In the genomic region with DNA sequence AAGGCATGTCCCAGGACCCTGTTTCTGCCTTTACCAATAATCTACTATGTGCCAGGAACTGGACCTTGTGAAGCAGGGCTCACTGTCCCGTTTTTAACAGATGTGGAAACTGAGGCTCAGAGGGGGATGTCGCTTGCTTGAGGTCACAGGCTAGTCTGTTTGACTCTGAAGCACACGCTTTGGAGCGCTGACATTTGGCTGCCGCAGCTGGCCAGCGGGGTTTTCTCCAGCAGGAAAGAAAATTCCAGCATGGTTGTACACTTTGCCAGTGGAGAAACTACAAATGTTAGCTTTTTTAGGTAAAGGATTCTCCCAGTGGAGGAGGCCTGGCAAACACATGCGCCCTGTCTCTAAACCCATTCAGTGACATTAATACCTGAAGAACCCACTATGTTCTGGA, we compare ENCODE assay signal across 15 cellular contexts. TPM values are rescaled to one million over a fixed set of nuclear protein-coding genes. Genes with fewer than 3 reads are reported as not detected.
A peak's percentile ranks its signal among the peaks of the same experiment; 100 is the strongest.
DNase-seq lines count a peak whose midpoint lies in the region; ATAC-seq, FAIRE-seq and TF ChIP-seq lines count a peak whose summit lies in the region.
"Had no signal": no experiment of that assay in that cellular context is flagged by ENCODE, and none has a peak within 500 bp of the region (broad histone marks: within the 10 kb centered on the region; RNA-seq: fewer than 3 reads in every experiment).

No MANE protein-coding gene starts in this region.

- peaks cover 24% of the 10 kb centered on the region for H3K27me3 Mint-ChIP-seq in activated CD8-positive, alpha-beta memory T cell treated with anti-CD3 and anti-CD28 coated beads, Interleukin-2, amount 10 ng/mL, durations not matched to agents 7 days and 5 days
- peaks cover 30% of the 10 kb centered on the region for H3K27me3 Mint-ChIP-seq in activated naive CD4-positive, alpha-beta T cell treated with anti-CD3 and anti-CD28 coated beads, Interleukin-2, amount 10 ng/mL, durations not matched to agents 7 days and 5 days

- no peak overlapping the region for H2BK15ac ChIP-seq in H1 (ENCODE audit: low read length)

- DNase-seq in AG04450 (ENCODE audit: low read depth, low spot score) = no peak
- DNase-seq in H1 (ENCODE audit: low read depth in 1 of 2, low spot score in 2 of 2) = no peak
- DNase-seq in medulla oblongata (ENCODE audit: extremely low spot score) = peak; percentile 57
- no peak for DNase-seq in H4 (ENCODE audit: low spot score)
- DNase-seq in activated CD8-positive, alpha-beta memory T cell treated with anti-CD3 and anti-CD28 coated beads, Interleukin-2, amount 10 ng/mL, durations not matched to agents 7 days and 5 days = no peak
- DNase-seq in activated naive CD4-positive, alpha-beta T cell treated with anti-CD3 and anti-CD28 coated beads, Interleukin-2, amount 10 ng/mL, durations not matched to agents 7 days and 5 days = no peak
- DNase-seq in NCI-H1105 treated with DMSO at 0.1 percent for 48 hours (lab: John Stamatoyannopoulos, UW) = no peak
- DNase-seq: activated CD4-positive, alpha-beta T cell treated with anti-CD3 and anti-CD28 coated beads for 36 hours; activated naive CD8-positive, alpha-beta T cell treated with anti-CD3 and anti-CD28 coated beads, Interleukin-2, amount 50 U/mL, for 24 hours; KBM-7; NCI-H1436 treated with DMSO at 0.1 percent for 48 hours; NCI-H510A treated with DMSO at 0.1 percent for 48 hours had no signal

- no peak overlapping the region for H3K56ac ChIP-seq in H1 (replicated peaks; ENCODE audit: insufficient read length, low read depth, low read length)

- H3K27me3 ChIP-seq in AG04450 (ENCODE audit: control insufficient read depth, insufficient read depth, low read length) (no peaks in the 10 kb centered on the region), H1 (replicated peaks in 1 of 4; ENCODE audit: control insufficient read depth in 3 of 4, extremely low read depth in 1 of 4, insufficient read depth in 3 of 4, low read length in 3 of 4) (no peaks in the 10 kb centered on the region)

- H3K9ac ChIP-seq in H1 (replicated peaks in 1 of 4; ENCODE audit: extremely low read depth in 1 of 4, low read depth in 3 of 4, low read length in 3 of 4) = no peak overlapping the region
- H3K9ac ChIP-seq: parathyroid adenoma had no signal

- no peak overlapping the region for H2BK120ac ChIP-seq in H1 (replicated peaks; ENCODE audit: low read depth, low read length)

- H3K4me2 ChIP-seq in H1 (ENCODE audit: insufficient read depth in 1 of 2, low read depth in 2 of 2, low read length in 2 of 2) = no peak overlapping the region
- H3K4me2 ChIP-seq: A549 had no signal

- H3K9me3 ChIP-seq in AG04450 (ENCODE audit: control insufficient read depth, insufficient read depth, low read length) (no peaks in the 10 kb centered on the region), H1 (ENCODE audit: insufficient read depth in 2 of 2, low read depth in 1 of 2, low read length in 1 of 2) (no peaks in the 10 kb centered on the region)
- H3K9me3 ChIP-seq: A549 had no signal

- no peaks in the 10 kb centered on the region for H3K4me1 Mint-ChIP-seq in activated CD8-positive, alpha-beta memory T cell treated with anti-CD3 and anti-CD28 coated beads, Interleukin-2, amount 10 ng/mL, durations not matched to agents 7 days and 5 days
- H3K4me1 Mint-ChIP-seq in activated naive CD4-positive, alpha-beta T cell treated with anti-CD3 and anti-CD28 coated beads, Interleukin-2, amount 10 ng/mL, durations not matched to agents 7 days and 5 days = no peaks in the 10 kb centered on the region
- H3K4me1 Mint-ChIP-seq: activated CD4-positive, alpha-beta T cell treated with anti-CD3 and anti-CD28 coated beads for 36 hours; activated naive CD8-positive, alpha-beta T cell treated with anti-CD3 and anti-CD28 coated beads, Interleukin-2, amount 50 U/mL, for 24 hours had no signal

- H2BK5ac ChIP-seq in H1 (ENCODE audit: low read depth, low read length) = no peak overlapping the region

- no peak overlapping the region for H3K4me3 Mint-ChIP-seq in activated CD8-positive, alpha-beta memory T cell treated with anti-CD3 and anti-CD28 coated beads, Interleukin-2, amount 10 ng/mL, durations not matched to agents 7 days and 5 days
- H3K4me3 Mint-ChIP-seq in activated naive CD4-positive, alpha-beta T cell treated with anti-CD3 and anti-CD28 coated beads, Interleukin-2, amount 10 ng/mL, durations not matched to agents 7 days and 5 days = no peak overlapping the region
- H3K4me3 Mint-ChIP-seq: activated CD4-positive, alpha-beta T cell treated with anti-CD3 and anti-CD28 coated beads for 36 hours; activated naive CD8-positive, alpha-beta T cell treated with anti-CD3 and anti-CD28 coated beads, Interleukin-2, amount 50 U/mL, for 24 hours had no signal

- peaks cover 7 to 14% (median 13%) of the 10 kb centered on the region in 4 experiments for H3K4me1 ChIP-seq in H1 (replicated peaks in 1 of 4; ENCODE audit: control insufficient read depth in 3 of 4, insufficient read depth in 4 of 4, low read length in 3 of 4)
- H3K4me1 ChIP-seq: parathyroid adenoma had no signal

- no peaks in the 10 kb centered on the region for H3K79me2 ChIP-seq in H1 (ENCODE audit: control insufficient read depth in 1 of 2, insufficient read depth in 2 of 2, low read length in 2 of 2)
- H3K79me2 ChIP-seq: parathyroid adenoma had no signal

- TF ChIP-seq RAD21 in H1 (IDR thresholded peaks at IDR 0.05 in 1 of 2, conservative IDR thresholded peaks at IDR 0.05 in 1 of 2; ENCODE audit: low read depth in 2 of 2, low read length in 2 of 2) = no peak

- H3K4ac ChIP-seq in H1 (replicated peaks; ENCODE audit: insufficient read length, low read depth, low read length) = no peak overlapping the region

- POLR2A ChIA-PET in AG04450 (lab: Yijun Ruan, JAX) = interaction anchor here (0.7 kb wide), 1 partner anchor 1111 kb away, joined by 3 read pairs; no protein-coding TSS in a partner anchor
- POLR2A ChIA-PET in H1 (lab: Charles Lee; ENCODE audit: partially characterized antibody) = interaction anchor here (0.8 to 1.0 kb wide), 3 partner anchors 10 to 13 kb away, joined by 3 read pairs; no protein-coding TSS in a partner anchor

- H3K36me3 Mint-ChIP-seq in activated CD8-positive, alpha-beta memory T cell treated with anti-CD3 and anti-CD28 coated beads, Interleukin-2, amount 10 ng/mL, durations not matched to agents 7 days and 5 days = no peaks in the 10 kb centered on the region
- H3K36me3 Mint-ChIP-seq in activated naive CD4-positive, alpha-beta T cell treated with anti-CD3 and anti-CD28 coated beads, Interleukin-2, amount 10 ng/mL, durations not matched to agents 7 days and 5 days = no peaks in the 10 kb centered on the region

- no peak overlapping the region for H4K8ac ChIP-seq in H1 (ENCODE audit: extremely low read depth, insufficient read depth, low read length)

- TF ChIP-seq CTCF in AG04450 (IDR thresholded peaks at IDR 0.05; ENCODE audit: low read depth, low read length) (no peak), H1 (IDR thresholded peaks at IDR 0.05; ENCODE audit: control extremely low read depth in 1 of 3, insufficient read depth in 1 of 3, low read depth in 1 of 3, low read length in 3 of 3) (no peak)

- no peaks in the 10 kb centered on the region for H3K9me3 Mint-ChIP-seq in activated CD8-positive, alpha-beta memory T cell treated with anti-CD3 and anti-CD28 coated beads, Interleukin-2, amount 10 ng/mL, durations not matched to agents 7 days and 5 days (ENCODE audit: low read depth)
- H3K9me3 Mint-ChIP-seq in activated naive CD4-positive, alpha-beta T cell treated with anti-CD3 and anti-CD28 coated beads, Interleukin-2, amount 10 ng/mL, durations not matched to agents 7 days and 5 days = no peaks in the 10 kb centered on the region
- H3K9me3 Mint-ChIP-seq: activated naive CD8-positive, alpha-beta T cell treated with anti-CD3 and anti-CD28 coated beads, Interleukin-2, amount 50 U/mL, for 24 hours had no signal

- H3K14ac ChIP-seq in H1 (ENCODE audit: insufficient read length) = no peak overlapping the region

- H3K18ac ChIP-seq in H1 (ENCODE audit: extremely low read depth, low read length) = no peak overlapping the region

- 0 out of 2 replicates have a peak, but pooled peaks cover 2% of the 10 kb centered on the region for H3K79me1 ChIP-seq in H1 (ENCODE audit: low read depth, low read length)

- no peak for TF ChIP-seq POLR2A in H1 (IDR thresholded peaks at IDR 0.05; ENCODE audit: control extremely low read depth in 1 of 2, low read depth in 2 of 2, low read length in 2 of 2)

- H3K36me3 ChIP-seq in H1 (ENCODE audit: control insufficient read depth in 2 of 4, insufficient read depth in 4 of 4, low read length in 3 of 4) = peaks cover 4 to 34% (median 5%) of the 10 kb centered on the region in 4 experiments; a peak in 6 of 8 replicates

- H3K27ac Mint-ChIP-seq in activated CD8-positive, alpha-beta memory T cell treated with anti-CD3 and anti-CD28 coated beads, Interleukin-2, amount 10 ng/mL, durations not matched to agents 7 days and 5 days = no peak overlapping the region
- no peak overlapping the region for H3K27ac Mint-ChIP-seq in activated naive CD4-positive, alpha-beta T cell treated with anti-CD3 and anti-CD28 coated beads, Interleukin-2, amount 10 ng/mL, durations not matched to agents 7 days and 5 days
- H3K27ac Mint-ChIP-seq: activated CD4-positive, alpha-beta T cell treated with anti-CD3 and anti-CD28 coated beads for 36 hours; activated naive CD8-positive, alpha-beta T cell treated with anti-CD3 and anti-CD28 coated beads, Interleukin-2, amount 50 U/mL, for 24 hours had no signal

- H3K27ac ChIP-seq in AG04450 (ENCODE audit: low read depth, low read length) = peak overlapping the region; percentile 43
- peak overlapping the region; percentile 78; the same call in 1 of the 2 replicates for H3K27ac ChIP-seq in H1 (ENCODE audit: low read depth, low read length)
- H3K27ac ChIP-seq in skin epidermis = peak overlapping the region in 18 of 21 experiments; percentile 44 to 89 (median 62)
- H3K27ac ChIP-seq: parathyroid adenoma had no signal

- CTCF ChIA-PET in AG04450 (lab: Charles Lee) (interaction anchor here (0.6 to 1.1 kb wide), 2 partner anchors 13 to 29 kb away, joined by 3 to 4 read pairs; no protein-coding TSS in a partner anchor), H1 (lab: Charles Lee; ENCODE audit: partially characterized antibody) (interaction anchor here (0.6 to 2.6 kb wide), 6 partner anchors 24 to 57 kb away, joined by 3 to 10 read pairs (median 4); no protein-coding TSS in a partner anchor)
- CTCF ChIA-PET in activated CD8-positive, alpha-beta memory T cell treated with anti-CD3 and anti-CD28 coated beads, Interleukin-2, amount 10 ng/mL, durations not matched to agents 7 days and 5 days (lab: Charles Lee) = no interaction called here
- CTCF ChIA-PET in activated naive CD4-positive, alpha-beta T cell treated with anti-CD3 and anti-CD28 coated beads, Interleukin-2, amount 10 ng/mL, durations not matched to agents 7 days and 5 days (lab: Charles Lee) = no interaction called here

- no peak overlapping the region for H4K91ac ChIP-seq in H1 (replicated peaks; ENCODE audit: insufficient read length, low read length)

- H4K5ac ChIP-seq in H1 (ENCODE audit: insufficient read length, low read depth, low read length) = no peak overlapping the region

- TF ChIP-seq EP300 in H1 (IDR thresholded peaks at IDR 0.05; ENCODE audit: borderline replicate concordance in 1 of 2, low read depth in 2 of 2, low read length in 2 of 2) = no peak

- ATAC-seq in activated CD8-positive, alpha-beta memory T cell treated with anti-CD3 and anti-CD28 coated beads, Interleukin-2, amount 10 ng/mL, durations not matched to agents 7 days and 5 days = no peak
- ATAC-seq: activated CD4-positive, alpha-beta T cell treated with anti-CD3 and anti-CD28 coated beads for 36 hours; activated naive CD8-positive, alpha-beta T cell treated with anti-CD3 and anti-CD28 coated beads, Interleukin-2, amount 50 U/mL, for 24 hours had no signal

- no peak overlapping the region for H3K23ac ChIP-seq in H1 (ENCODE audit: insufficient read length)

- no peak overlapping the region for H3K4me3 ChIP-seq in AG04450 (ENCODE audit: low read depth, low read length)
- no peak overlapping the region for H3K4me3 ChIP-seq in H1 (ENCODE audit: extremely low read depth in 1 of 4, insufficient read depth in 2 of 4, low read depth in 3 of 4, low read length in 4 of 4)
- no peak overlapping the region for H3K4me3 ChIP-seq in skin epidermis
- H3K4me3 ChIP-seq: A549 had no signal

- H2AFZ ChIP-seq in H1 (ENCODE audit: low read length) = no peak overlapping the region

- WGBS in H1 (ENCODE audit: extremely low coverage in 1 of 2, insufficient coverage in 1 of 2, insufficient read length in 1 of 2, insufficient replicate concordance in 2 of 2, low coverage in 1 of 2, low lambda C conversion rate in 2 of 2, missing lambda C conversion rate in 1 of 2), 2 experiments = 85% methylated on average over 7 of the region's 7 CpGs; no CpG with 5 or more reads in 1 of the 2 experiments

- peaks cover 0 to 3% of the 10 kb centered on the region in 2 experiments for H4K20me1 ChIP-seq in H1 (replicated peaks in 1 of 2; ENCODE audit: control insufficient read depth in 1 of 2, insufficient read depth in 2 of 2, low read length in 2 of 2)

- no peak overlapping the region for H2AK5ac ChIP-seq in H1 (ENCODE audit: low read depth, low read length)

- FAIRE-seq in H1 (lab: Jason Lieb, UNC) = no peak
- FAIRE-seq: A549 had no signal

- no peak overlapping the region for H2BK12ac ChIP-seq in H1 (ENCODE audit: low read depth, low read length)

- no peaks in the 10 kb centered on the region for H3K23me2 ChIP-seq in H1 (ENCODE audit: low read depth, low read length)

- H2BK20ac ChIP-seq in H1 (ENCODE audit: low read length) = no peak overlapping the region

RNA-seq across cellular contexts. Expression of gene SH3PXD2B, which starts 50.5 kb away (rescaled TPM):
- polyA plus RNA-seq in AG04450 (2011; rRNA removed) (39.1 and 39.8 TPM in 2 replicates), H1 (2011; rRNA removed) (25.8 and 32.9 TPM in 2 replicates)
- 56.8 and 58.2 TPM in 2 replicates for polyA minus RNA-seq in AG04450 (2011; rRNA and poly(A)+ RNA removed)
- total RNA-seq in H1 (2021; fragmentation: NEBNext Ultra II Directional; extraction: Animal tissue kit (Norgen Biotek cat#: 25700)) = 72.9 and 74.9 TPM in 2 replicates
- 20.8 TPM for polyA plus RNA-seq in H1 (2011; cell fraction: cytosol; rRNA removed)
- polyA plus RNA-seq in H1 (2011; cell fraction: nucleus; rRNA removed) = 36.8 TPM
- 41.9 to 57.7 TPM (median 50.6 TPM) in 4 replicates for polyA plus RNA-seq in H1 (2012, experiment 1 of 2)
- 27.7 TPM for polyA plus RNA-seq in H1 (2012, experiment 2 of 2)
- polyA plus RNA-seq in H1 (2013, experiment 1 of 2) = 27.0 TPM
- 26.0 TPM for polyA plus RNA-seq in H1 (2013, experiment 2 of 2)
- 60.2 and 64.5 TPM in 2 replicates for polyA minus RNA-seq in H1 (2011; rRNA and poly(A)+ RNA removed)
- 37.4 TPM for polyA minus RNA-seq in H1 (2011; cell fraction: cytosol; rRNA and poly(A)+ RNA removed)
- polyA minus RNA-seq in H1 (2011; cell fraction: nucleus; rRNA and poly(A)+ RNA removed) = 30.4 TPM
- total RNA-seq in H4 (2014; rRNA removed; shearing (Covaris generic)) = 7.7 and 9.4 TPM in 2 replicates
- total RNA-seq in activated CD8-positive, alpha-beta memory T cell treated with anti-CD3 and anti-CD28 coated beads, Interleukin-2, amount 10 ng/mL, durations not matched to agents 7 days and 5 days = under 1 TPM; 0.06 to 0.12 TPM

Comparison
In these comparisons a context has a peak if more than half of its experiments do, and no peak if none do; other contexts are left out.
1. CTCF ChIA-PET loops: an anchor here in AG04450 (0.6 to 1.1 kb wide) and H1 (0.6 to 2.6 kb wide); none called in activated CD8-positive, alpha-beta memory T cell treated with anti-CD3 and anti-CD28 coated beads, Interleukin-2, amount 10 ng/mL, durations not matched to agents 7 days and 5 days and activated naive CD4-positive, alpha-beta T cell treated with anti-CD3 and anti-CD28 coated beads, Interleukin-2, amount 10 ng/mL, durations not matched to agents 7 days and 5 days.